Comparison of ENCODE assay signal across 20 cellular contexts in genomic region chr12:125079084-125079483, GRCh38.
"Had no signal": no experiment of that assay in that cellular context is flagged by ENCODE, and none has a peak within 500 bp of the region (broad histone marks: within the 10 kb centered on the region; RNA-seq: fewer than 3 reads in every experiment).

No MANE protein-coding gene starts in this region.

- H3K27ac Mint-ChIP-seq: activated naive CD8-positive, alpha-beta T cell treated with anti-CD3 and anti-CD28 coated beads for 36 hours; activated T-helper 2 cell treated with anti-CD3 and anti-CD28 coated beads, Interferon-gamma antibody, Interleukin-2, Interleukin-4, amounts not matched to agents 10 μg/mL and 5 μg/mL and 100 μg/mL, durations not matched to agents 14 hours and 24 hours and 36 hours; naive thymus-derived CD4-positive, alpha-beta T cell had no signal

- H3K4me3 ChIP-seq: cardiac muscle cell, gastrocnemius medialis, lower lobe of right lung, smooth muscle cell, upper lobe of left lung had no signal

- H3K4me1 ChIP-seq: lower lobe of right lung, upper lobe of left lung had no signal

- H3K27me3 ChIP-seq: cardiac muscle cell, gastrocnemius medialis, upper lobe of left lung had no signal

- H3K27ac ChIP-seq: cardiac muscle cell, upper lobe of left lung had no signal

- H3K27me3 Mint-ChIP-seq: activated naive CD8-positive, alpha-beta T cell treated with anti-CD3 and anti-CD28 coated beads for 36 hours; naive thymus-derived CD4-positive, alpha-beta T cell had no signal

- H3K4me3 Mint-ChIP-seq: activated naive CD8-positive, alpha-beta T cell treated with anti-CD3 and anti-CD28 coated beads for 36 hours; activated T-cell treated with anti-CD3 and anti-CD28 coated beads, Interleukin-2, amount 50 U/mL, for 4 hours; naive thymus-derived CD4-positive, alpha-beta T cell; neural crest cell had no signal

- H3K9me3 Mint-ChIP-seq: activated naive CD8-positive, alpha-beta T cell treated with anti-CD3 and anti-CD28 coated beads for 36 hours; activated T-cell treated with anti-CD3 and anti-CD28 coated beads, Interleukin-2, amount 50 U/mL, for 4 hours; activated T-helper 2 cell treated with anti-CD3 and anti-CD28 coated beads, Interferon-gamma antibody, Interleukin-2, Interleukin-4, amounts not matched to agents 10 μg/mL and 5 μg/mL and 100 μg/mL, durations not matched to agents 14 hours and 24 hours and 36 hours; naive thymus-derived CD4-positive, alpha-beta T cell; neural crest cell had no signal

- DNase-seq: activated CD8-positive, alpha-beta memory T cell treated with anti-CD3 and anti-CD28 coated beads, Interleukin-2, amount 50 U/mL, for 48 hours; activated naive CD4-positive, alpha-beta T cell; activated naive CD8-positive, alpha-beta T cell treated with anti-CD3 and anti-CD28 coated beads for 36 hours; activated T-cell treated with anti-CD3 and anti-CD28 coated beads, Interleukin-2, amount 50 U/mL, for 4 hours; amniotic stem cell; dermis blood vessel endothelial cell; effector memory CD4-positive, alpha-beta T cell; gastrocnemius medialis; islet precursor cell; lower lobe of right lung; naive thymus-derived CD4-positive, alpha-beta T cell; stimulated activated CD4-positive, alpha-beta T cell treated with anti-CD3 and anti-CD28 coated beads, Interleukin-2, amount 100 ng/mL, for 48 hours; stimulated activated CD8-positive, alpha-beta memory T cell treated with anti-CD3 and anti-CD28 coated beads, Interleukin-4, amount 100 ng/mL, for 48 hours; stimulated activated naive CD4-positive, alpha-beta T cell; T-helper 9 cell; upper lobe of left lung had no signal

- H3K9me3 ChIP-seq: gastrocnemius medialis, lower lobe of right lung, upper lobe of left lung had no signal

- ATAC-seq: activated T-cell treated with anti-CD3 and anti-CD28 coated beads, Interleukin-2, amount 50 U/mL, for 4 hours; naive thymus-derived CD4-positive, alpha-beta T cell had no signal

- H3K4me2 ChIP-seq: smooth muscle cell had no signal
